Comparison of ENCODE assay signal across 2 cellular contexts in genomic region chr1:203644661-203645510, GRCh38.
TF ChIP-seq lines count a peak whose summit lies in the region.

No MANE protein-coding gene starts in this region.

TF ChIP-seq in A549, 52 proteins besides CTCF, POLR2A, EP300 and RAD21:
- TF ChIP-seq FOXS1 (CRISPR knock-in tag; IDR thresholded peaks at IDR 0.05) (no peak), KDM1A (IDR thresholded peaks at IDR 0.05; ENCODE audit: low read depth) (no peak), HOXA7 (CRISPR knock-in tag; IDR thresholded peaks at IDR 0.05) (no peak), MYC (IDR thresholded peaks at IDR 0.05; ENCODE audit: borderline replicate concordance, low read length) (no peak), MAZ (IDR thresholded peaks at IDR 0.05; ENCODE audit: borderline replicate concordance, low read depth, low read length) (no peak), REST (IDR thresholded peaks at IDR 0.05) (no peak), MAX (IDR thresholded peaks at IDR 0.05) (no peak), FOSL2 (IDR thresholded peaks at IDR 0.05) (no peak), FOSL2 (CRISPR knock-in tag; IDR thresholded peaks at IDR 0.05) (no peak), CBX8 (IDR thresholded peaks at IDR 0.05) (no peak), PHF8 (IDR thresholded peaks at IDR 0.05; ENCODE audit: borderline replicate concordance, low read depth) (no peak)
- TF ChIP-seq, protein P1, sequence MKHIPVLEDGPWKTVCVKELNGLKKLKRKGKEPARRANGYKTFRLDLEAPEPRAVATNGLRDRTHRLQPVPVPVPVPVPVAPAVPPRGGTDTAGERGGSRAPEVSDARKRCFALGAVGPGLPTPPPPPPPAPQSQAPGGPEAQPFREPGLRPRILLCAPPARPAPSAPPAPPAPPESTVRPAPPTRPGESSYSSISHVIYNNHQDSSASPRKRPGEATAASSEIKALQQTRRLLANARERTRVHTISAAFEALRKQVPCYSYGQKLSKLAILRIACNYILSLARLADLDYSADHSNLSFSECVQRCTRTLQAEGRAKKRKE (CRISPR knock-in tag; IDR thresholded peaks at IDR 0.05; ENCODE audit: low read depth), result no peak

TF ChIP-seq in HepG2, 621 proteins besides CTCF, POLR2A, EP300 and RAD21:
- TF ChIP-seq ZSCAN21 (CRISPR knock-in tag; IDR thresholded peaks at IDR 0.05; ENCODE audit: borderline replicate concordance), result no peak
- no peak for TF ChIP-seq SNAPC5 (CRISPR knock-in tag; IDR thresholded peaks at IDR 0.05; ENCODE audit: borderline replicate concordance)
- no peak for TF ChIP-seq ADNP (CRISPR knock-in tag; IDR thresholded peaks at IDR 0.05)
- no peak for TF ChIP-seq RFX5 (IDR thresholded peaks at IDR 0.05; ENCODE audit: low read depth, low read length)
- TF ChIP-seq KLF9 (CRISPR knock-in tag; IDR thresholded peaks at IDR 0.05; ENCODE audit: low read depth), result no peak
- TF ChIP-seq ETV6 (CRISPR knock-in tag; conservative IDR thresholded peaks at IDR 0.05), result no peak
- TF ChIP-seq DNMT1 (CRISPR knock-in tag; IDR thresholded peaks at IDR 0.05), result no peak
- TF ChIP-seq, protein P2, sequence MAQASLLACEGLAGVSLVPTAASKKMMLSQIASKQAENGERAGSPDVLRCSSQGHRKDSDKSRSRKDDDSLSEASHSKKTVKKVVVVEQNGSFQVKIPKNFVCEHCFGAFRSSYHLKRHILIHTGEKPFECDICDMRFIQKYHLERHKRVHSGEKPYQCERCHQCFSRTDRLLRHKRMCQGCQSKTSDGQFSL (CRISPR knock-in tag; IDR thresholded peaks at IDR 0.05), result no peak
- no peak for TF ChIP-seq ZFP1 (CRISPR knock-in tag; IDR thresholded peaks at IDR 0.05)
- TF ChIP-seq, protein P3, sequence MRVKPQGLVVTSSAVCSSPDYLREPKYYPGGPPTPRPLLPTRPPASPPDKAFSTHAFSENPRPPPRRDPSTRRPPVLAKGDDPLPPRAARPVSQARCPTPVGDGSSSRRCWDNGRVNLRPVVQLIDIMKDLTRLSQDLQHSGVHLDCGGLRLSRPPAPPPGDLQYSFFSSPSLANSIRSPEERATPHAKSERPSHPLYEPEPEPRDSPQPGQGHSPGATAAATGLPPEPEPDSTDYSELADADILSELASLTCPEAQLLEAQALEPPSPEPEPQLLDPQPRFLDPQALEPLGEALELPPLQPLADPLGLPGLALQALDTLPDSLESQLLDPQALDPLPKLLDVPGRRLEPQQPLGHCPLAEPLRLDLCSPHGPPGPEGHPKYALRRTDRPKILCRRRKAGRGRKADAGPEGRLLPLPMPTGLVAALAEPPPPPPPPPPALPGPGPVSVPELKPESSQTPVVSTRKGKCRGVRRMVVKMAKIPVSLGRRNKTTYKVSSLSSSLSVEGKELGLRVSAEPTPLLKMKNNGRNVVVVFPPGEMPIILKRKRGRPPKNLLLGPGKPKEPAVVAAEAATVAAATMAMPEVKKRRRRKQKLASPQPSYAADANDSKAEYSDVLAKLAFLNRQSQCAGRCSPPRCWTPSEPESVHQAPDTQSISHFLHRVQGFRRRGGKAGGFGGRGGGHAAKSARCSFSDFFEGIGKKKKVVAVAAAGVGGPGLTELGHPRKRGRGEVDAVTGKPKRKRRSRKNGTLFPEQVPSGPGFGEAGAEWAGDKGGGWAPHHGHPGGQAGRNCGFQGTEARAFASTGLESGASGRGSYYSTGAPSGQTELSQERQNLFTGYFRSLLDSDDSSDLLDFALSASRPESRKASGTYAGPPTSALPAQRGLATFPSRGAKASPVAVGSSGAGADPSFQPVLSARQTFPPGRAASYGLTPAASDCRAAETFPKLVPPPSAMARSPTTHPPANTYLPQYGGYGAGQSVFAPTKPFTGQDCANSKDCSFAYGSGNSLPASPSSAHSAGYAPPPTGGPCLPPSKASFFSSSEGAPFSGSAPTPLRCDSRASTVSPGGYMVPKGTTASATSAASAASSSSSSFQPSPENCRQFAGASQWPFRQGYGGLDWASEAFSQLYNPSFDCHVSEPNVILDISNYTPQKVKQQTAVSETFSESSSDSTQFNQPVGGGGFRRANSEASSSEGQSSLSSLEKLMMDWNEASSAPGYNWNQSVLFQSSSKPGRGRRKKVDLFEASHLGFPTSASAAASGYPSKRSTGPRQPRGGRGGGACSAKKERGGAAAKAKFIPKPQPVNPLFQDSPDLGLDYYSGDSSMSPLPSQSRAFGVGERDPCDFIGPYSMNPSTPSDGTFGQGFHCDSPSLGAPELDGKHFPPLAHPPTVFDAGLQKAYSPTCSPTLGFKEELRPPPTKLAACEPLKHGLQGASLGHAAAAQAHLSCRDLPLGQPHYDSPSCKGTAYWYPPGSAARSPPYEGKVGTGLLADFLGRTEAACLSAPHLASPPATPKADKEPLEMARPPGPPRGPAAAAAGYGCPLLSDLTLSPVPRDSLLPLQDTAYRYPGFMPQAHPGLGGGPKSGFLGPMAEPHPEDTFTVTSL (CRISPR knock-in tag; IDR thresholded peaks at IDR 0.05; ENCODE audit: borderline replicate concordance), result no peak
- no peak for TF ChIP-seq MAFG (CRISPR knock-in tag; IDR thresholded peaks at IDR 0.05)
- no peak for TF ChIP-seq FOXO1 (CRISPR knock-in tag; IDR thresholded peaks at IDR 0.05)
- no peak for TF ChIP-seq PCBP1 (IDR thresholded peaks at IDR 0.05; ENCODE audit: borderline replicate concordance, low read depth, low read length)
- TF ChIP-seq, protein P4, sequence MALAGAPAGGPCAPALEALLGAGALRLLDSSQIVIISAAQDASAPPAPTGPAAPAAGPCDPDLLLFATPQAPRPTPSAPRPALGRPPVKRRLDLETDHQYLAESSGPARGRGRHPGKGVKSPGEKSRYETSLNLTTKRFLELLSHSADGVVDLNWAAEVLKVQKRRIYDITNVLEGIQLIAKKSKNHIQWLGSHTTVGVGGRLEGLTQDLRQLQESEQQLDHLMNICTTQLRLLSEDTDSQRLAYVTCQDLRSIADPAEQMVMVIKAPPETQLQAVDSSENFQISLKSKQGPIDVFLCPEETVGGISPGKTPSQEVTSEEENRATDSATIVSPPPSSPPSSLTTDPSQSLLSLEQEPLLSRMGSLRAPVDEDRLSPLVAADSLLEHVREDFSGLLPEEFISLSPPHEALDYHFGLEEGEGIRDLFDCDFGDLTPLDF (CRISPR knock-in tag; IDR thresholded peaks at IDR 0.05), result no peak
